ENCODE assay signal across 9 cellular contexts in the genomic region with DNA sequence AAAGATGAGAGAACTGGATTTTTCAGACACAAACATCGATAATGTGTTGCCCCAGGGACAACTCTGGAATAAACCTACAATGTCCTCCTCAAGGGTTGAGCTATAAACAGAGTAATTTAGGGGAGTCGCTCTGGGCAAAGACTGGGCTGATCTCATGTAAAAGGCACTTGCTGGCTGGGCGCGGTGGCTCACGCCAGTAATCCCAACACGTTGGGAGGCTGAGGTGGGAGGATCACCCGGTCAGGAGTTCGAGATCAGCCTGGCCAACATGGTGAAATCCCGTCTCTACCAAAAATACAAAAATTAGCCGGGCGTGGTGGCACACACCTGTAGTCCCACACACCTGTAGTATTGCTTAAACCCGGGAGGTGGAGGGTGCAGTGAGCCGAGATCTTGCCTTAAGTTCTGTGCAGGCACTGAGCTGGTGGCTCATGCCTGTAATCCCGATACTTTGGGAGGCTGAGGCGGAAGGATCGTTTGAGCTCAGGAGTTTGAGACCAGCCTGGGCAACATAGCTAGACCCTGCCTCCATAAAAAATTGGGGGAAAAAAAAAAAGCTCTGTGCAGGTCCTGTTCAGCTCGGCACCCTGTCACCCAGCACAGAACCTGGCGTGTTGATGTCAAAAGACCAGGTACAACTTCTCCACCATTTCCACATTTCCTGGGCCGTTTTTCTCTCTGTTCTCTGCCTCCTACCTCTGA. TPM values are rescaled to one million over a fixed set of nuclear protein-coding genes. Genes with fewer than 3 reads are reported as not detected.
DNase-seq lines count a peak whose midpoint lies in the region; ATAC-seq and TF ChIP-seq lines count a peak whose summit lies in the region.
"Had no signal": no experiment of that assay in that cellular context is flagged by ENCODE, and none has a peak within 500 bp of the region (broad histone marks: within the 10 kb centered on the region; RNA-seq: fewer than 3 reads in every experiment).

No MANE protein-coding gene starts in this region.

- no peak for DNase-seq in A673 (ENCODE audit: low spot score)
- DNase-seq in GM23338 (ENCODE audit: low spot score) = no peak
- DNase-seq in memory B cell (ENCODE audit: low spot score in 2 of 2) = no peak
- DNase-seq in tibial nerve (ENCODE audit: low spot score in 2 of 2) = no peak
- DNase-seq in A172 (ENCODE audit: low spot score) = no peak
- DNase-seq in NCI-H1048 (lab: John Stamatoyannopoulos, UW) = no peak
- DNase-seq: stimulated activated CD4-positive, alpha-beta T cell treated with anti-CD3 and anti-CD28 coated beads, Interleukin-15, amount 100 ng/mL, for 24 hours had no signal

- peaks cover 61% of the 10 kb centered on the region for H3K79me2 ChIP-seq in GM23338 (replicated peaks; ENCODE audit: insufficient read depth)

- H3K9me3 Mint-ChIP-seq in GM23338 (peaks cover 14% of the 10 kb centered on the region), memory B cell (no peaks in the 10 kb centered on the region)
- H3K9me3 Mint-ChIP-seq in activated naive CD8-positive, alpha-beta T cell (ENCODE audit: low read depth) = no peaks in the 10 kb centered on the region

- H3K9me3 ChIP-seq in A673 (ENCODE audit: low read depth, low read length, poor library complexity, severe bottlenecking) (no peaks in the 10 kb centered on the region), tibial nerve (no peaks in the 10 kb centered on the region)

- H3K27me3 Mint-ChIP-seq in GM23338 (ENCODE audit: insufficient read depth, low read depth, poor library complexity) = peaks cover 18% of the 10 kb centered on the region
- H3K27me3 Mint-ChIP-seq in activated naive CD8-positive, alpha-beta T cell = no peaks in the 10 kb centered on the region
- H3K27me3 Mint-ChIP-seq in memory B cell = no peaks in the 10 kb centered on the region

- no peak for TF ChIP-seq EP300 in tibial nerve (IDR thresholded peaks at IDR 0.05)

- TF ChIP-seq POLR2A in tibial nerve (IDR thresholded peaks at IDR 0.05) = no peak

- H3K4me2 ChIP-seq in GM23338 = peak overlapping the region; percentile 94

- H3K27ac ChIP-seq in A673 (ENCODE audit: low read depth, low read length, poor library complexity, severe bottlenecking) (peak overlapping the region; percentile 99), GM23338 (ENCODE audit: low read depth) (no peak overlapping the region; the same call in 1 of the 2 replicates), tibial nerve (peak overlapping the region in 1 of 4 donors; percentile 99)

- H3K4me3 ChIP-seq in A673 (ENCODE audit: low read depth, low read length, poor library complexity, severe bottlenecking) (peak overlapping the region; percentile 94), GM23338 (peak overlapping the region; percentile 99), tibial nerve (peak overlapping the region in 1 of 4 donors; percentile 83)

- CTCF ChIA-PET in A673 (lab: Charles Lee) = interaction anchor here (0.6 kb wide), 1 partner anchor 24 kb away, joined by 3 read pairs; no protein-coding TSS in a partner anchor

- H3K4me1 Mint-ChIP-seq in GM23338 (peaks cover 13% of the 10 kb centered on the region; the same call in 2 of the 3 replicates), memory B cell (peaks cover 14% of the 10 kb centered on the region)
- peaks cover 37% of the 10 kb centered on the region for H3K4me1 Mint-ChIP-seq in activated naive CD8-positive, alpha-beta T cell (ENCODE audit: low read depth)

- 87 to 88% methylated on average over 19 of the region's 19 CpGs for WGBS in tibial nerve, 2 donors

- ATAC-seq in GM23338 = no peak
- ATAC-seq in memory B cell (ENCODE audit: low read depth) = no peak
- ATAC-seq in GM21381 (IDR thresholded peaks at IDR 0.05; ENCODE audit: unreplicated experiment) = no peak

- H2AFZ ChIP-seq in GM23338 = no peak overlapping the region

- no peaks in the 10 kb centered on the region for H3K27me3 ChIP-seq in A673 (replicated peaks; ENCODE audit: insufficient read depth, low read depth, low read length, poor library complexity)
- no peaks in the 10 kb centered on the region for H3K27me3 ChIP-seq in GM23338 (ENCODE audit: insufficient read depth)
- H3K27me3 ChIP-seq in tibial nerve = no peaks in the 10 kb centered on the region

- H3K27ac Mint-ChIP-seq in GM23338 = no peak overlapping the region
- peak overlapping the region; percentile 68 for H3K27ac Mint-ChIP-seq in activated naive CD8-positive, alpha-beta T cell
- H3K27ac Mint-ChIP-seq in memory B cell = no peak overlapping the region

- POLR2A ChIA-PET in A673 (lab: Charles Lee; ENCODE audit: low non-redundant PET) = no interaction called here

- TF ChIP-seq CTCF in A673 (conservative IDR thresholded peaks at IDR 0.05; ENCODE audit: low read depth, low read length) (no peak), GM23338 (conservative IDR thresholded peaks at IDR 0.05; ENCODE audit: low read depth in 2 of 2) (no peak), tibial nerve (IDR thresholded peaks at IDR 0.05) (no peak)

- H3K4me1 ChIP-seq in A673 (ENCODE audit: insufficient read depth, low read length, poor library complexity, severe bottlenecking) = peaks cover 3% of the 10 kb centered on the region
- no peaks in the 10 kb centered on the region; the same call in 1 of the 2 replicates for H3K4me1 ChIP-seq in GM23338 (ENCODE audit: insufficient read depth)
- peaks cover 0 to 51% (median 6%) of the 10 kb centered on the region in 4 donors for H3K4me1 ChIP-seq in tibial nerve

- peaks cover 13% of the 10 kb centered on the region; the same call in 1 of the 2 replicates for H3F3A ChIP-seq in GM23338 (replicated peaks; ENCODE audit: low read depth)

- no peaks in the 10 kb centered on the region for H3K9me2 ChIP-seq in GM23338 (ENCODE audit: insufficient read depth)

- H3K4me3 Mint-ChIP-seq in GM23338 (peak overlapping the region; percentile 94), memory B cell (peak overlapping the region; percentile 11)
- peak overlapping the region; percentile 97 for H3K4me3 Mint-ChIP-seq in activated naive CD8-positive, alpha-beta T cell

- intact Hi-C loops in A673 (cut with micrococcal nuclease; ENCODE audit: unreplicated experiment) = loop anchor here (5.0 kb wide), 1 partner anchor 60 kb away; no protein-coding TSS in a partner anchor

- peaks cover 26% of the 10 kb centered on the region for H4K20me1 ChIP-seq in GM23338 (replicated peaks; ENCODE audit: insufficient read depth)

- BruUV-seq in A673 (replicated peaks; lab: Mats Ljungman, UMichigan) = TSS peak; percentile 36

- peaks cover 32% of the 10 kb centered on the region for H3K36me3 ChIP-seq in A673 (ENCODE audit: insufficient read depth, low read length, poor library complexity, severe bottlenecking)
- H3K36me3 ChIP-seq in GM23338 (ENCODE audit: insufficient read depth) = peaks cover 12% of the 10 kb centered on the region
- peaks cover 0 to 42% (median 13%) of the 10 kb centered on the region in 3 donors for H3K36me3 ChIP-seq in tibial nerve

- H3K36me3 Mint-ChIP-seq in GM23338 (ENCODE audit: low read depth) = peaks cover 54% of the 10 kb centered on the region
- peaks cover 4% of the 10 kb centered on the region for H3K36me3 Mint-ChIP-seq in activated naive CD8-positive, alpha-beta T cell
- H3K36me3 Mint-ChIP-seq in memory B cell = peaks cover 9% of the 10 kb centered on the region

TF ChIP-seq in GM23338, 12 proteins besides CTCF, POLR2A, EP300 and RAD21 (continues in another document):
- TF ChIP-seq JUNB (IDR thresholded peaks at IDR 0.05; ENCODE audit: unreplicated experiment) = no peak
- no peak for TF ChIP-seq POLR2AphosphoS5 (IDR thresholded peaks at IDR 0.05; ENCODE audit: low read depth)
- TF ChIP-seq, protein P1, sequence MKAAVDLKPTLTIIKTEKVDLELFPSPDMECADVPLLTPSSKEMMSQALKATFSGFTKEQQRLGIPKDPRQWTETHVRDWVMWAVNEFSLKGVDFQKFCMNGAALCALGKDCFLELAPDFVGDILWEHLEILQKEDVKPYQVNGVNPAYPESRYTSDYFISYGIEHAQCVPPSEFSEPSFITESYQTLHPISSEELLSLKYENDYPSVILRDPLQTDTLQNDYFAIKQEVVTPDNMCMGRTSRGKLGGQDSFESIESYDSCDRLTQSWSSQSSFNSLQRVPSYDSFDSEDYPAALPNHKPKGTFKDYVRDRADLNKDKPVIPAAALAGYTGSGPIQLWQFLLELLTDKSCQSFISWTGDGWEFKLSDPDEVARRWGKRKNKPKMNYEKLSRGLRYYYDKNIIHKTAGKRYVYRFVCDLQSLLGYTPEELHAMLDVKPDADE (IDR thresholded peaks at IDR 0.05) = no peak
- no peak for TF ChIP-seq ZNF114 (CRISPR knock-in tag; IDR thresholded peaks at IDR 0.05)
- no peak for TF ChIP-seq NANOG (IDR thresholded peaks at IDR 0.05; ENCODE audit: borderline replicate concordance)

RNA-seq across cellular contexts. Expression of gene TIMM44, which starts 1.4 kb away (rescaled TPM):
- total RNA-seq in A673 (2021) (153 and 169 TPM in 2 replicates), tibial nerve (10 to 100 TPM; 60.1 to 91.3 (median 77.1) TPM)
- 121 and 125 TPM in 2 replicates for total RNA-seq in GM23338 (2014; rRNA removed; shearing (Covaris generic))
- 128 and 131 TPM in 2 replicates for polyA plus RNA-seq in GM23338 (2016; fragmentation: Nextera tagmentation; extraction: Ambion mirVana)
- total RNA-seq in A172 (2014; rRNA removed; shearing (Covaris generic)) = 82.0 and 92.0 TPM in 2 replicates

RNA-seq across cellular contexts. Expression of gene CTXN1, which starts 16.1 kb away (rescaled TPM):
- total RNA-seq in A673 (2021) (71.7 and 85.5 TPM in 2 replicates), tibial nerve (1 to 10 TPM in 3 of 4 donors, under 1 TPM in 1; 0.66 to 7.2 (median 3.0) TPM)
- 52.4 and 53.1 TPM in 2 replicates for total RNA-seq in GM23338 (2014; rRNA removed; shearing (Covaris generic))
- polyA plus RNA-seq in GM23338 (2016; fragmentation: Nextera tagmentation; extraction: Ambion mirVana) = 22.3 and 22.5 TPM in 2 replicates
- total RNA-seq in A172 (2014; rRNA removed; shearing (Covaris generic)) = 24.3 and 37.0 TPM in 2 replicates

RNA-seq across cellular contexts. Expression of gene SNAPC2, which starts 21.9 kb away (rescaled TPM):
- total RNA-seq in A673 (2021) (30.2 and 34.4 TPM in 2 replicates), tibial nerve (10 to 100 TPM; 11.6 to 26.4 (median 16.1) TPM)
- total RNA-seq in GM23338 (2014; rRNA removed; shearing (Covaris generic)) = 17.2 and 25.1 TPM in 2 replicates
- polyA plus RNA-seq in GM23338 (2016; fragmentation: Nextera tagmentation; extraction: Ambion mirVana) = 16.4 and 17.1 TPM in 2 replicates
- total RNA-seq in A172 (2014; rRNA removed; shearing (Covaris generic)) = 30.6 and 44.5 TPM in 2 replicates

RNA-seq across cellular contexts. Expression of gene TGFBR3L, which starts 27.4 kb away (rescaled TPM):
- 1.4 and 1.6 TPM in 2 replicates for total RNA-seq in A673 (2021)
- total RNA-seq in GM23338 (2014; rRNA removed; shearing (Covaris generic)) = 1.7 and 5.6 TPM in 2 replicates
- polyA plus RNA-seq in GM23338 (2016; fragmentation: Nextera tagmentation; extraction: Ambion mirVana) = 6.2 and 7.0 TPM in 2 replicates
- total RNA-seq in tibial nerve = not detected
- total RNA-seq in A172 (2014; rRNA removed; shearing (Covaris generic)) = 0.34 TPM in 1 of 2 replicates, not detected in the other

RNA-seq across cellular contexts. Expression of gene MAP2K7, which starts 38.4 kb away (rescaled TPM):
- 46.1 and 46.7 TPM in 2 replicates for total RNA-seq in A673 (2021)
- 22.6 and 23.2 TPM in 2 replicates for total RNA-seq in GM23338 (2014; rRNA removed; shearing (Covaris generic))
- 11.3 and 12.2 TPM in 2 replicates for polyA plus RNA-seq in GM23338 (2016; fragmentation: Nextera tagmentation; extraction: Ambion mirVana)
- 10 to 100 TPM; 11.1 to 31.2 (median 20.9) TPM for total RNA-seq in tibial nerve
- total RNA-seq in A172 (2014; rRNA removed; shearing (Covaris generic)) = 7.1 and 12.7 TPM in 2 replicates

Comparison
In these comparisons a context has a peak if more than half of its experiments do, and no peak if none do; other contexts are left out.
1. H3K4me3 Mint-ChIP-seq: peak in every context shown above with its lines; median percentile 97 in activated naive CD8-positive, alpha-beta T cell; 94 in GM23338; 11 in memory B cell.